Comparison of ENCODE assay signal across 1 cellular context in the genomic region with DNA sequence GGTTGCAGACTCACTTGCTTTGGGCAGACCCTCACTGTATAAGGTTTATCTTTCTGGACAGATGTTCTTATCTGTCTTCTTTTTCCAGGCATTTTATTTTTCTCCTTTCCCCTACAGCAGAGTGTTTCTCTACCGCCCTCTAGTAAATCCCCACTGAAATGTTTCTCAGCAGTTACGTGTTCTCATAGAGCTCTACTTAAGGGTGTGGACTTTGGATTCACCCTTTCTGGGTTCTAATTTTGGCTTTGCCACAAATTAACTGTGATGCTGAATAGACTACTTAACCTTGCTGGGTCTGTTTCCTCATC.
TF ChIP-seq lines count a peak whose summit lies in the region.

No MANE protein-coding gene starts in this region.

TF ChIP-seq in GM12878, 131 proteins besides CTCF, POLR2A, EP300 and RAD21:
- no peak for TF ChIP-seq MAX (IDR thresholded peaks at IDR 0.05; ENCODE audit: low read depth, low read length)
- TF ChIP-seq FOXM1 (IDR thresholded peaks at IDR 0.05; ENCODE audit: low read depth, low read length): peak; percentile 13; the same call in 1 of the 2 replicates
- peak; percentile 44; the same call in 1 of the 2 replicates for TF ChIP-seq NBN (IDR thresholded peaks at IDR 0.05)
- TF ChIP-seq CREB1 (IDR thresholded peaks at IDR 0.05; ENCODE audit: low read depth): 0 out of 2 replicates have a peak, but pooled peaks have one; percentile 31
- TF ChIP-seq ZBED1 (IDR thresholded peaks at IDR 0.05; ENCODE audit: borderline replicate concordance): no peak
- 0 out of 2 replicates have a peak, but pooled peaks have one; percentile 39 for TF ChIP-seq YY1 (IDR thresholded peaks at IDR 0.05; ENCODE audit: low read depth, low read length)
- no peak for TF ChIP-seq IKZF1 (conservative IDR thresholded peaks at IDR 0.05)
- no peak for TF ChIP-seq PAX8 (IDR thresholded peaks at IDR 0.05)
- TF ChIP-seq CBX3 (IDR thresholded peaks at IDR 0.05; ENCODE audit: borderline replicate concordance, low read depth): no peak
- no peak for TF ChIP-seq SMAD1 (IDR thresholded peaks at IDR 0.05; ENCODE audit: low read depth, partially characterized antibody)
- TF ChIP-seq CREM (IDR thresholded peaks at IDR 0.05; ENCODE audit: low read depth): 0 out of 2 replicates have a peak, but pooled peaks have one; percentile 34
- TF ChIP-seq ATF7 (IDR thresholded peaks at IDR 0.05; ENCODE audit: low read depth): peak; percentile 63; the same call in 1 of the 2 replicates
- no peak for TF ChIP-seq CBX5 (IDR thresholded peaks at IDR 0.05; ENCODE audit: low read depth)
- TF ChIP-seq NR2C1 (IDR thresholded peaks at IDR 0.05): no peak
- TF ChIP-seq, protein P1, sequence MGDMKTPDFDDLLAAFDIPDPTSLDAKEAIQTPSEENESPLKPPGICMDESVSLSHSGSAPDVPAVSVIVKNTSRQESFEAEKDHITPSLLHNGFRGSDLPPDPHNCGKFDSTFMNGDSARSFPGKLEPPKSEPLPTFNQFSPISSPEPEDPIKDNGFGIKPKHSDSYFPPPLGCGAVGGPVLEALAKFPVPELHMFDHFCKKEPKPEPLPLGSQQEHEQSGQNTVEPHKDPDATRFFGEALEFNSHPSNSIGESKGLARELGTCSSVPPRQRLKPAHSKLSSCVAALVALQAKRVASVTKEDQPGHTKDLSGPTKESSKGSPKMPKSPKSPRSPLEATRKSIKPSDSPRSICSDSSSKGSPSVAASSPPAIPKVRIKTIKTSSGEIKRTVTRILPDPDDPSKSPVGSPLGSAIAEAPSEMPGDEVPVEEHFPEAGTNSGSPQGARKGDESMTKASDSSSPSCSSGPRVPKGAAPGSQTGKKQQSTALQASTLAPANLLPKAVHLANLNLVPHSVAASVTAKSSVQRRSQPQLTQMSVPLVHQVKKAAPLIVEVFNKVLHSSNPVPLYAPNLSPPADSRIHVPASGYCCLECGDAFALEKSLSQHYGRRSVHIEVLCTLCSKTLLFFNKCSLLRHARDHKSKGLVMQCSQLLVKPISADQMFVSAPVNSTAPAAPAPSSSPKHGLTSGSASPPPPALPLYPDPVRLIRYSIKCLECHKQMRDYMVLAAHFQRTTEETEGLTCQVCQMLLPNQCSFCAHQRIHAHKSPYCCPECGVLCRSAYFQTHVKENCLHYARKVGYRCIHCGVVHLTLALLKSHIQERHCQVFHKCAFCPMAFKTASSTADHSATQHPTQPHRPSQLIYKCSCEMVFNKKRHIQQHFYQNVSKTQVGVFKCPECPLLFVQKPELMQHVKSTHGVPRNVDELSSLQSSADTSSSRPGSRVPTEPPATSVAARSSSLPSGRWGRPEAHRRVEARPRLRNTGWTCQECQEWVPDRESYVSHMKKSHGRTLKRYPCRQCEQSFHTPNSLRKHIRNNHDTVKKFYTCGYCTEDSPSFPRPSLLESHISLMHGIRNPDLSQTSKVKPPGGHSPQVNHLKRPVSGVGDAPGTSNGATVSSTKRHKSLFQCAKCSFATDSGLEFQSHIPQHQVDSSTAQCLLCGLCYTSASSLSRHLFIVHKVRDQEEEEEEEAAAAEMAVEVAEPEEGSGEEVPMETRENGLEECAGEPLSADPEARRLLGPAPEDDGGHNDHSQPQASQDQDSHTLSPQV (IDR thresholded peaks at IDR 0.05): no peak
- no peak for TF ChIP-seq SUZ12 (IDR thresholded peaks at IDR 0.05; ENCODE audit: unreplicated experiment)
- no peak for TF ChIP-seq RCOR1 (conservative IDR thresholded peaks at IDR 0.05; ENCODE audit: low read depth, low read length)
- no peak for TF ChIP-seq BHLHE40 (IDR thresholded peaks at IDR 0.05; ENCODE audit: borderline replicate concordance in 1 of 2, low read depth in 2 of 2, low read length in 1 of 2)
- TF ChIP-seq, protein P2, sequence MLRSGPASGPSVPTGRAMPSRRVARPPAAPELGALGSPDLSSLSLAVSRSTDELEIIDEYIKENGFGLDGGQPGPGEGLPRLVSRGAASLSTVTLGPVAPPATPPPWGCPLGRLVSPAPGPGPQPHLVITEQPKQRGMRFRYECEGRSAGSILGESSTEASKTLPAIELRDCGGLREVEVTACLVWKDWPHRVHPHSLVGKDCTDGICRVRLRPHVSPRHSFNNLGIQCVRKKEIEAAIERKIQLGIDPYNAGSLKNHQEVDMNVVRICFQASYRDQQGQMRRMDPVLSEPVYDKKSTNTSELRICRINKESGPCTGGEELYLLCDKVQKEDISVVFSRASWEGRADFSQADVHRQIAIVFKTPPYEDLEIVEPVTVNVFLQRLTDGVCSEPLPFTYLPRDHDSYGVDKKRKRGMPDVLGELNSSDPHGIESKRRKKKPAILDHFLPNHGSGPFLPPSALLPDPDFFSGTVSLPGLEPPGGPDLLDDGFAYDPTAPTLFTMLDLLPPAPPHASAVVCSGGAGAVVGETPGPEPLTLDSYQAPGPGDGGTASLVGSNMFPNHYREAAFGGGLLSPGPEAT (IDR thresholded peaks at IDR 0.05; ENCODE audit: low read depth): peak; percentile 22; the same call in 1 of the 2 replicates
- no peak for TF ChIP-seq DPF2 (IDR thresholded peaks at IDR 0.05)
- peak; percentile 70 for TF ChIP-seq MEF2B (IDR thresholded peaks at IDR 0.05; ENCODE audit: partially characterized antibody, poor library complexity, severe bottlenecking)
- TF ChIP-seq POLR2AphosphoS2 (IDR thresholded peaks at IDR 0.05; ENCODE audit: low read depth, low read length): no peak
- TF ChIP-seq ZNF384 (IDR thresholded peaks at IDR 0.05; ENCODE audit: borderline replicate concordance, low read depth, low read length): no peak
- TF ChIP-seq RELA (IDR thresholded peaks at IDR 0.05; ENCODE audit: borderline replicate concordance, partially characterized antibody): no peak
- TF ChIP-seq IRF4 (IDR thresholded peaks at IDR 0.05; ENCODE audit: low read depth, low read length): no peak
- TF ChIP-seq TCF12 (IDR thresholded peaks at IDR 0.05; ENCODE audit: low read depth, low read length): no peak
- 0 out of 2 replicates have a peak, but pooled peaks have one; percentile 70 for TF ChIP-seq MEF2A (IDR thresholded peaks at IDR 0.05; ENCODE audit: insufficient read depth, low read depth, low read length)
- peak; percentile 66; the same call in 1 of the 2 replicates for TF ChIP-seq SMC3 (IDR thresholded peaks at IDR 0.05; ENCODE audit: borderline replicate concordance, low read length)
- no peak for TF ChIP-seq CBFB (IDR thresholded peaks at IDR 0.05; ENCODE audit: low read depth)
